30 cellular contexts compared by ENCODE assay signal in the genomic region with DNA sequence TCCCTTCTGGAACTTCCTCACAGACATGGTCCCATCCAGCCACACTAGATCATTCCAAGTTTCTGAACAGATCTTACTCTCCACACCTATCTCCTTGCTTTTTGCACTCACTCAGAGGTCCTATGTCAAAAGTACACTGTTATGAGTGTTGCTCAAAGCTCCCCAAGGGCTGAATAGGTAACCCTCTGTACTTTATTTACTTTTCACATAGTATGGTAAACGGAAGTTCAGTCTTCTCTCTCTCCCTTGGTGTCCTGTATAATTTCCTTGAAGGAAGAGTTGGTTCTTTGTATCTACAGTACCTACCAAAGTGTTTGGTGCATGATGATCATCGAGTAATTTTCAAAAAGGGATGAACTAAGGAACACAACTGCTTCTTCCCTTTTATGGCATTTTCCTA.
"Had no signal": no experiment of that assay in that cellular context is flagged by ENCODE, and none has a peak within 500 bp of the region (broad histone marks: within the 10 kb centered on the region; RNA-seq: fewer than 3 reads in every experiment).

No MANE protein-coding gene starts in this region.

- DNase-seq: activated B cell treated with CpG ODN at 0.5 μM for 24 hours; activated CD4-positive, alpha-beta T cell treated with anti-CD3 and anti-CD28 coated beads for 48 hours; activated CD4-positive, alpha-beta T cell treated with anti-CD3 and anti-CD28 coated beads, Interleukin-2, amount 50 U/mL, for 1 hour; activated CD4-positive, alpha-beta T cell treated with anti-CD3 and anti-CD28 coated beads, Interleukin-2, amount 50 U/mL, for 48 hours; activated CD8-positive, alpha-beta memory T cell treated with anti-CD3 and anti-CD28 coated beads for 24 hours; activated CD8-positive, alpha-beta T cell treated with anti-CD3 and anti-CD28 coated beads for 36 hours; activated effector memory CD4-positive, alpha-beta T cell treated with Interleukin-2 at 50 U/mL for 16 hours; activated gamma-delta T cell treated with Interleukin-2 at 50 U/mL for 16 hours; activated naive CD4-positive, alpha-beta T cell treated with anti-CD3 and anti-CD28 coated beads, Interleukin-2, amount 50 U/mL, for 16 hours; activated naive CD4-positive, alpha-beta T cell treated with Interleukin-2 at 50 U/mL for 16 hours; activated T-cell treated with anti-CD3 and anti-CD28 coated beads, Interleukin-2, amount 50 U/mL, for 4 hours; amniotic stem cell; aorta; body of pancreas; cortex of kidney; dermis blood vessel endothelial cell; effector CD4-positive, alpha-beta T cell; effector memory CD8-positive, alpha-beta T cell; erythroblast; foreskin melanocyte; T-helper 1 cell; T-helper 17 cell; T1000; WERI-Rb-1 had no signal

- H3K36me3 Mint-ChIP-seq: activated naive CD8-positive, alpha-beta T cell had no signal

- H3K4me3 ChIP-seq: body of pancreas, esophagus muscularis mucosa, gastroesophageal sphincter had no signal

- ATAC-seq: activated CD4-positive, CD25-positive, alpha-beta regulatory T cell treated with anti-CD3 and anti-CD28 coated beads, Interleukin-2, amount 50 U/mL, for 24 hours; activated CD8-positive, alpha-beta T cell treated with anti-CD3 and anti-CD28 coated beads for 36 hours; activated T-cell treated with anti-CD3 and anti-CD28 coated beads, Interleukin-2, amount 50 U/mL, for 4 hours; activated T-helper 17 cell treated with anti-CD3 and anti-CD28 coated beads, Interleukin-2, amount 50 U/mL, for 72 hours; body of pancreas; effector memory CD8-positive, alpha-beta T cell; gastroesophageal sphincter; T-helper 17 cell had no signal

- H3K9me3 Mint-ChIP-seq: activated B cell treated with CpG ODN at 0.5 μM for 24 hours; activated CD8-positive, alpha-beta T cell treated with anti-CD3 and anti-CD28 coated beads for 36 hours; activated T-cell treated with anti-CD3 and anti-CD28 coated beads, Interleukin-2, amount 50 U/mL, for 4 hours; activated T-helper 17 cell treated with anti-CD3 and anti-CD28 coated beads, Interleukin-2, amount 50 U/mL, for 72 hours; effector memory CD8-positive, alpha-beta T cell; T-helper 2 cell treated with Interferon-gamma antibody and Interleukin-4, amounts not matched to agents 5 μg/mL and 100 μg/mL, for 36 hours had no signal

- H3K27me3 ChIP-seq: body of pancreas, esophagus muscularis mucosa, gastroesophageal sphincter had no signal

- H3K9me3 ChIP-seq: body of pancreas, esophagus muscularis mucosa, gastroesophageal sphincter had no signal

- H3K27ac Mint-ChIP-seq: activated B cell treated with CpG ODN at 0.5 μM for 24 hours; activated CD8-positive, alpha-beta T cell treated with anti-CD3 and anti-CD28 coated beads for 36 hours; activated naive CD8-positive, alpha-beta T cell; activated T-helper 17 cell treated with anti-CD3 and anti-CD28 coated beads, Interleukin-2, amount 50 U/mL, for 72 hours; effector memory CD8-positive, alpha-beta T cell; T-helper 17 cell; T-helper 2 cell treated with Interferon-gamma antibody and Interleukin-4, amounts not matched to agents 5 μg/mL and 100 μg/mL, for 36 hours had no signal

- H3K36me3 ChIP-seq: esophagus muscularis mucosa, gastroesophageal sphincter, WERI-Rb-1 had no signal

- H3K4me1 ChIP-seq: gastroesophageal sphincter had no signal

- H3K27ac ChIP-seq: body of pancreas, esophagus muscularis mucosa, gastroesophageal sphincter, WERI-Rb-1 had no signal

- H3K4me1 Mint-ChIP-seq: activated B cell treated with CpG ODN at 0.5 μM for 24 hours; activated T-helper 17 cell treated with anti-CD3 and anti-CD28 coated beads, Interleukin-2, amount 50 U/mL, for 72 hours; T-helper 17 cell had no signal

- H3K4me3 Mint-ChIP-seq: activated B cell treated with CpG ODN at 0.5 μM for 24 hours; activated CD8-positive, alpha-beta T cell treated with anti-CD3 and anti-CD28 coated beads for 36 hours; activated naive CD8-positive, alpha-beta T cell; activated T-cell treated with anti-CD3 and anti-CD28 coated beads, Interleukin-2, amount 50 U/mL, for 4 hours; activated T-helper 17 cell treated with anti-CD3 and anti-CD28 coated beads, Interleukin-2, amount 50 U/mL, for 72 hours; effector memory CD8-positive, alpha-beta T cell; T-helper 17 cell; T-helper 2 cell treated with Interferon-gamma antibody and Interleukin-4, amounts not matched to agents 5 μg/mL and 100 μg/mL, for 36 hours had no signal
